28 cellular contexts compared by ENCODE assay signal in genomic region chr11:134858783-134859480, GRCh38.
"Had no signal": no experiment of that assay in that cellular context is flagged by ENCODE, and none has a peak within 500 bp of the region (broad histone marks: within the 10 kb centered on the region; RNA-seq: fewer than 3 reads in every experiment).

No MANE protein-coding gene starts in this region.

- H3K27me3 Mint-ChIP-seq: activated CD4-positive, alpha-beta memory T cell treated with anti-CD3 and anti-CD28 coated beads, Interleukin-2, amount 10 ng/mL, durations not matched to agents 7 days and 5 days had no signal

- H3K9me3 ChIP-seq: adrenal gland, body of pancreas, breast epithelium, SJCRH30 had no signal

- H3K4me1 Mint-ChIP-seq: activated CD4-positive, alpha-beta memory T cell treated with anti-CD3 and anti-CD28 coated beads, Interleukin-2, amount 10 ng/mL, durations not matched to agents 7 days and 5 days; activated CD8-positive, alpha-beta memory T cell treated with anti-CD3 and anti-CD28 coated beads, Interleukin-2, amount 10 ng/mL, durations not matched to agents 7 days and 5 days had no signal

- H3K27ac Mint-ChIP-seq: activated CD4-positive, alpha-beta memory T cell treated with anti-CD3 and anti-CD28 coated beads, Interleukin-2, amount 10 ng/mL, durations not matched to agents 7 days and 5 days; activated CD8-positive, alpha-beta memory T cell treated with anti-CD3 and anti-CD28 coated beads, Interleukin-2, amount 10 ng/mL, durations not matched to agents 7 days and 5 days; activated naive CD4-positive, alpha-beta T cell treated with anti-CD3 and anti-CD28 coated beads for 36 hours; activated naive CD4-positive, alpha-beta T cell treated with anti-CD3 and anti-CD28 coated beads, Interleukin-2, amount 50 U/mL, for 72 hours had no signal

- ATAC-seq: activated CD8-positive, alpha-beta memory T cell treated with anti-CD3 and anti-CD28 coated beads, Interleukin-2, amount 10 ng/mL, durations not matched to agents 7 days and 5 days; activated naive CD4-positive, alpha-beta T cell treated with anti-CD3 and anti-CD28 coated beads, Interleukin-2, amount 50 U/mL, for 72 hours; body of pancreas; Panc1 had no signal

- H3K9me3 Mint-ChIP-seq: activated CD4-positive, alpha-beta memory T cell treated with anti-CD3 and anti-CD28 coated beads, Interleukin-2, amount 10 ng/mL, durations not matched to agents 7 days and 5 days; activated naive CD4-positive, alpha-beta T cell treated with anti-CD3 and anti-CD28 coated beads for 36 hours; activated naive CD4-positive, alpha-beta T cell treated with anti-CD3 and anti-CD28 coated beads, Interleukin-2, amount 50 U/mL, for 72 hours had no signal

- H3K27me3 ChIP-seq: adrenal gland, body of pancreas, breast epithelium had no signal

- H3K4me3 ChIP-seq: adrenal gland, body of pancreas, breast epithelium, SJCRH30, SK-N-MC had no signal

- H3K4me3 Mint-ChIP-seq: activated CD4-positive, alpha-beta memory T cell treated with anti-CD3 and anti-CD28 coated beads, Interleukin-2, amount 10 ng/mL, durations not matched to agents 7 days and 5 days; activated CD8-positive, alpha-beta memory T cell treated with anti-CD3 and anti-CD28 coated beads, Interleukin-2, amount 10 ng/mL, durations not matched to agents 7 days and 5 days; activated naive CD4-positive, alpha-beta T cell treated with anti-CD3 and anti-CD28 coated beads for 36 hours had no signal

- H3K27ac ChIP-seq: adrenal gland, body of pancreas, breast epithelium, SJCRH30, SK-N-MC, WERI-Rb-1 had no signal

- H3K36me3 ChIP-seq: adrenal gland, breast epithelium, SJCRH30, WERI-Rb-1 had no signal

- H3K4me1 ChIP-seq: adrenal gland, body of pancreas, breast epithelium had no signal

- H3K36me3 Mint-ChIP-seq: activated CD8-positive, alpha-beta memory T cell treated with anti-CD3 and anti-CD28 coated beads, Interleukin-2, amount 10 ng/mL, durations not matched to agents 7 days and 5 days; activated naive CD4-positive, alpha-beta T cell treated with anti-CD3 and anti-CD28 coated beads, Interleukin-2, amount 50 U/mL, for 72 hours had no signal

- DNase-seq: activated CD4-positive, alpha-beta memory T cell treated with anti-CD3 and anti-CD28 coated beads, Interleukin-2, amount 10 ng/mL, durations not matched to agents 7 days and 5 days; activated CD4-positive, alpha-beta T cell treated with anti-CD3 and anti-CD28 coated beads for 1 hour; activated CD4-positive, alpha-beta T cell treated with anti-CD3 and anti-CD28 coated beads for 48 hours; activated CD4-positive, CD25-positive, alpha-beta regulatory T cell; activated CD8-positive, alpha-beta memory T cell treated with anti-CD3 and anti-CD28 coated beads for 24 hours; activated CD8-positive, alpha-beta memory T cell treated with anti-CD3 and anti-CD28 coated beads, Interleukin-2, amount 10 ng/mL, durations not matched to agents 7 days and 5 days; activated CD8-positive, alpha-beta memory T cell treated with anti-CD3 and anti-CD28 coated beads, Interleukin-2, amount 50 U/mL, for 48 hours; activated gamma-delta T cell; activated naive CD4-positive, alpha-beta T cell treated with anti-CD3 and anti-CD28 coated beads for 36 hours; activated T-cell treated with anti-CD3 and anti-CD28 coated beads, Interleukin-2, amount 50 U/mL, for 48 hours; body of pancreas; NCI-H1048; NCI-H1105 treated with DMSO at 0.1 percent for 48 hours; NCI-H1436; NCI-H1694; NCI-H1930; NCI-H2081 treated with DMSO at 0.1 percent for 48 hours; NCI-H226; NCI-H524 treated with DMSO at 0.1 percent for 48 hours; SHP77; SJCRH30; T1000; WERI-Rb-1 had no signal
